In the genomic region with DNA sequence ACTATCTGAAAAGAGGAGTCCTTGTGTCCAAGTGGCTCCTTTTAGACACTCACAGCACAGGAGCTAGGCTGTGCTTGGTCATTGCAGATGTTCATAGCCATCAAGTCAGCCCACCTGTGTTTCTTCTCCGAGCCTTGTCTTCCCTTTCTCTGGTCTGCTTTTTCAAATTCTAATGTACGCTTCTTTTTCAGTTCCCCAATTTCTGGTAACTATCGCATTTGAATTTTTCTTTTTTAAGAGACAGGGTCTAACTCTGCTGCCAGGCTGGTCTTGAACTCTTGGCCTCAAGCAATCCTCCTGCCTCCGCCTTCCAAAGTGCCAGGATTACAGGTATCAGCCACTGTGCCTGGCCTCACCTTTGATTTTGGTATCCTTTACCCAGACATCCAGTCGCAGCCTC, we compare ENCODE assay signal across 11 cellular contexts. TPM values are rescaled to one million over a fixed set of nuclear protein-coding genes. Genes with fewer than 3 reads are reported as not detected.
DNase-seq lines count a peak whose midpoint lies in the region; ATAC-seq and TF ChIP-seq lines count a peak whose summit lies in the region.
"Had no signal": no experiment of that assay in that cellular context is flagged by ENCODE, and none has a peak within 500 bp of the region (broad histone marks: within the 10 kb centered on the region; RNA-seq: fewer than 3 reads in every experiment).

No MANE protein-coding gene starts in this region.

- peak overlapping the region; percentile 50 for H3K27ac Mint-ChIP-seq in HFFc6
- H3K27ac Mint-ChIP-seq in stimulated activated effector memory CD8-positive, alpha-beta T cell treated with anti-CD3 and anti-CD28 coated beads, Interleukin-12 subunit alpha, Interleukin-12 subunit beta, amount 100 ng/mL, for 72 hours = peak overlapping the region; percentile 58
- H3K27ac Mint-ChIP-seq: GM23338 had no signal

- H3K4me3 Mint-ChIP-seq in HFFc6 = no peak overlapping the region
- H3K4me3 Mint-ChIP-seq in stimulated activated effector memory CD8-positive, alpha-beta T cell treated with anti-CD3 and anti-CD28 coated beads, Interleukin-12 subunit alpha, Interleukin-12 subunit beta, amount 100 ng/mL, for 72 hours = no peak overlapping the region
- H3K4me3 Mint-ChIP-seq: GM23338 had no signal

- DNase-seq in NOMO-1 treated with DMSO at 0.1 percent for 48 hours (lab: John Stamatoyannopoulos, UW; ENCODE audit: unreplicated experiment) = peak; percentile 31
- DNase-seq in NOMO-1 treated with dmso at 0.1 percent for 144 hours (lab: John Stamatoyannopoulos, UW; ENCODE audit: unreplicated experiment) = no peak
- DNase-seq in HFFc6 = no peak
- DNase-seq in stimulated activated effector memory CD8-positive, alpha-beta T cell treated with anti-CD3 and anti-CD28 coated beads, Interleukin-12 subunit alpha, Interleukin-12 subunit beta, amount 100 ng/mL, for 72 hours (ENCODE audit: low spot score in 2 of 2) = no peak
- DNase-seq in NCI-H2107 (lab: John Stamatoyannopoulos, UW) = no peak
- no peak for DNase-seq in T-helper 1 cell
- no peak for DNase-seq in effector CD4-positive, alpha-beta T cell

- H3K4me1 Mint-ChIP-seq in HFFc6 (ENCODE audit: low read depth) = peaks cover 46% of the 10 kb centered on the region
- H3K4me1 Mint-ChIP-seq in stimulated activated effector memory CD8-positive, alpha-beta T cell treated with anti-CD3 and anti-CD28 coated beads, Interleukin-12 subunit alpha, Interleukin-12 subunit beta, amount 100 ng/mL, for 72 hours = peaks cover 65% of the 10 kb centered on the region
- H3K4me1 Mint-ChIP-seq: GM23338 had no signal

- H3K27me3 Mint-ChIP-seq in HFFc6 (ENCODE audit: insufficient read depth) = no peaks in the 10 kb centered on the region; the same call in 1 of the 2 replicates

- ATAC-seq in HG03558 (IDR thresholded peaks at IDR 0.05; ENCODE audit: extremely low read depth, unreplicated experiment) = peak; percentile 90
- ATAC-seq in stimulated activated effector memory CD8-positive, alpha-beta T cell treated with anti-CD3 and anti-CD28 coated beads, Interleukin-12 subunit alpha, Interleukin-12 subunit beta, amount 100 ng/mL, for 72 hours = no peak
- ATAC-seq: GM23338, sciatic nerve had no signal

- peaks cover 27% of the 10 kb centered on the region for H3K36me3 Mint-ChIP-seq in HFFc6 (ENCODE audit: low read depth)
- peaks cover 19% of the 10 kb centered on the region for H3K36me3 Mint-ChIP-seq in stimulated activated effector memory CD8-positive, alpha-beta T cell treated with anti-CD3 and anti-CD28 coated beads, Interleukin-12 subunit alpha, Interleukin-12 subunit beta, amount 100 ng/mL, for 72 hours

- no peak for TF ChIP-seq CTCF in HFFc6 (IDR thresholded peaks at IDR 0.05)

- peaks cover 6% of the 10 kb centered on the region; the same call in 1 of the 2 replicates for H3K9me3 Mint-ChIP-seq in HFFc6
- no peaks in the 10 kb centered on the region for H3K9me3 Mint-ChIP-seq in stimulated activated effector memory CD8-positive, alpha-beta T cell treated with anti-CD3 and anti-CD28 coated beads, Interleukin-12 subunit alpha, Interleukin-12 subunit beta, amount 100 ng/mL, for 72 hours
- H3K9me3 Mint-ChIP-seq: GM23338 had no signal

RNA-seq across cellular contexts. Expression of a gene that starts 18.9 kb away (rescaled TPM):
- total RNA-seq in HFFc6 (2021; fragmentation: NEBNext Ultra II Directional; extraction: Animal tissue kit (Norgen Biotek cat#: 25700)) = 10 to 100 TPM; 30.7 to 37.6 (median 35.5) TPM
- total RNA-seq: cardiac muscle cell had no signal
